ENCODE assay signal across 8 cellular contexts in genomic region chr5:35333366-35333765, GRCh38.
"Had no signal": no experiment of that assay in that cellular context is flagged by ENCODE, and none has a peak within 500 bp of the region (broad histone marks: within the 10 kb centered on the region; RNA-seq: fewer than 3 reads in every experiment).

No MANE protein-coding gene starts in this region.

- FAIRE-seq: G401.6, GM12878, GM12891, GM12892, GM18507, GM19239 had no signal

- H3K4me3 ChIP-seq: GM12878 had no signal

- DNase-seq: GDM1, GF-D8 had no signal

- ATAC-seq: GM12878 had no signal
